1 cellular context compared by ENCODE assay signal in the genomic region with DNA sequence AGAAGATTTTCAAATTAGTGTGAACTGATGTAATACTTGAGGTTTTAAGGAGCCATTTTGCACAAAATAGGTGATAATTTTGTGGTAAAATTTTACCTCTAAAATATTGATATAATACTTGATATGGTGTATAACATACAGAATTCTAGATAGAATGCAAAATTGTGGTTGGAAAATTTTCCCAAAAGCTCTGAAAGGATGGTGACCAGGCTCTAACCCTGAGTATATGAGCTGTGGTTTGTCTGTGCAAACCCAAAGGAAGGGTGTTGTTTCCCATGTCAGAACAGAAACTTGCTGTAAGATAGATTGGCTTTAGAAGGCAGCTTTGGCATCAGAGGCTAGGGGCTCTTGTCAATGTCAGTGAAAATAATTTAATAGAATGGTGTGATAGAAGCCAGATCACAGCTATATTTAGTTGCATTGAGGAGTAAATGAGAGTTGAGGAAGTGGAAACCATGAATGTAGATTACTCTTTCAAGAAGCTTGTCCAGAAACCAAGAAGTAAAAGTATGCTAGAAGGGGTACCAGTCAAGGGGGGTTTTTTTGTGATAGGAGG.
TF ChIP-seq lines count a peak whose summit lies in the region.

No MANE protein-coding gene starts in this region.

TF ChIP-seq in SK-N-SH treated with all-trans-retinoic acid at 6 μM for 48 hours, 23 proteins besides CTCF, POLR2A, EP300 and RAD21 (continued from another document):
- TF ChIP-seq, protein P1, sequence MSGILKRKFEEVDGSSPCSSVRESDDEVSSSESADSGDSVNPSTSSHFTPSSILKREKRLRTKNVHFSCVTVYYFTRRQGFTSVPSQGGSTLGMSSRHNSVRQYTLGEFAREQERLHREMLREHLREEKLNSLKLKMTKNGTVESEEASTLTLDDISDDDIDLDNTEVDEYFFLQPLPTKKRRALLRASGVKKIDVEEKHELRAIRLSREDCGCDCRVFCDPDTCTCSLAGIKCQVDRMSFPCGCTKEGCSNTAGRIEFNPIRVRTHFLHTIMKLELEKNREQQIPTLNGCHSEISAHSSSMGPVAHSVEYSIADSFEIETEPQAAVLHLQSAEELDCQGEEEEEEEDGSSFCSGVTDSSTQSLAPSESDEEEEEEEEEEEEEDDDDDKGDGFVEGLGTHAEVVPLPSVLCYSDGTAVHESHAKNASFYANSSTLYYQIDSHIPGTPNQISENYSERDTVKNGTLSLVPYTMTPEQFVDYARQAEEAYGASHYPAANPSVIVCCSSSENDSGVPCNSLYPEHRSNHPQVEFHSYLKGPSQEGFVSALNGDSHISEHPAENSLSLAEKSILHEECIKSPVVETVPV (CRISPR knock-in tag; IDR thresholded peaks at IDR 0.05): no peak
- TF ChIP-seq GLIS3 (CRISPR knock-in tag; IDR thresholded peaks at IDR 0.05) (no peak), ZFP3 (CRISPR knock-in tag; IDR thresholded peaks at IDR 0.05) (no peak), OSR1 (CRISPR knock-in tag; IDR thresholded peaks at IDR 0.05) (no peak), ESRRG (CRISPR knock-in tag; IDR thresholded peaks at IDR 0.05) (no peak), TCF4 (CRISPR knock-in tag; IDR thresholded peaks at IDR 0.05; ENCODE audit: borderline replicate concordance) (no peak), RARB (CRISPR knock-in tag; IDR thresholded peaks at IDR 0.05) (no peak), BACH2 (CRISPR knock-in tag; IDR thresholded peaks at IDR 0.05; ENCODE audit: borderline replicate concordance) (no peak), ZNF70 (CRISPR knock-in tag; IDR thresholded peaks at IDR 0.05) (no peak), ZFP30 (CRISPR knock-in tag; IDR thresholded peaks at IDR 0.05) (no peak), PPARA (CRISPR knock-in tag; IDR thresholded peaks at IDR 0.05; ENCODE audit: borderline replicate concordance) (no peak), TOX (CRISPR knock-in tag; IDR thresholded peaks at IDR 0.05; ENCODE audit: borderline replicate concordance) (peak; percentile 86), ZNF8 (CRISPR knock-in tag; IDR thresholded peaks at IDR 0.05) (no peak), ISL1 (CRISPR knock-in tag; IDR thresholded peaks at IDR 0.05) (0 out of 2 replicates have a peak, but pooled peaks have one; percentile 44), ARNTL (CRISPR knock-in tag; IDR thresholded peaks at IDR 0.05; ENCODE audit: borderline replicate concordance, low read depth) (no peak), ZC3H10 (CRISPR knock-in tag; IDR thresholded peaks at IDR 0.05) (peak; percentile 67), SNAI2 (CRISPR knock-in tag; IDR thresholded peaks at IDR 0.05) (no peak), ZNF565 (CRISPR knock-in tag; conservative IDR thresholded peaks at IDR 0.05; ENCODE audit: low read depth) (no peak)
- TF ChIP-seq, protein P2, sequence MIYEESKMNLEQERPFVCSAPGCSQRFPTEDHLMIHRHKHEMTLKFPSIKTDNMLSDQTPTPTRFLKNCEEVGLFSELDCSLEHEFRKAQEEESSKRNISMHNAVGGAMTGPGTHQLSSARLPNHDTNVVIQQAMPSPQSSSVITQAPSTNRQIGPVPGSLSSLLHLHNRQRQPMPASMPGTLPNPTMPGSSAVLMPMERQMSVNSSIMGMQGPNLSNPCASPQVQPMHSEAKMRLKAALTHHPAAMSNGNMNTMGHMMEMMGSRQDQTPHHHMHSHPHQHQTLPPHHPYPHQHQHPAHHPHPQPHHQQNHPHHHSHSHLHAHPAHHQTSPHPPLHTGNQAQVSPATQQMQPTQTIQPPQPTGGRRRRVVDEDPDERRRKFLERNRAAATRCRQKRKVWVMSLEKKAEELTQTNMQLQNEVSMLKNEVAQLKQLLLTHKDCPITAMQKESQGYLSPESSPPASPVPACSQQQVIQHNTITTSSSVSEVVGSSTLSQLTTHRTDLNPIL (CRISPR knock-in tag; IDR thresholded peaks at IDR 0.05; ENCODE audit: low read depth): no peak
- TF ChIP-seq, protein P3, sequence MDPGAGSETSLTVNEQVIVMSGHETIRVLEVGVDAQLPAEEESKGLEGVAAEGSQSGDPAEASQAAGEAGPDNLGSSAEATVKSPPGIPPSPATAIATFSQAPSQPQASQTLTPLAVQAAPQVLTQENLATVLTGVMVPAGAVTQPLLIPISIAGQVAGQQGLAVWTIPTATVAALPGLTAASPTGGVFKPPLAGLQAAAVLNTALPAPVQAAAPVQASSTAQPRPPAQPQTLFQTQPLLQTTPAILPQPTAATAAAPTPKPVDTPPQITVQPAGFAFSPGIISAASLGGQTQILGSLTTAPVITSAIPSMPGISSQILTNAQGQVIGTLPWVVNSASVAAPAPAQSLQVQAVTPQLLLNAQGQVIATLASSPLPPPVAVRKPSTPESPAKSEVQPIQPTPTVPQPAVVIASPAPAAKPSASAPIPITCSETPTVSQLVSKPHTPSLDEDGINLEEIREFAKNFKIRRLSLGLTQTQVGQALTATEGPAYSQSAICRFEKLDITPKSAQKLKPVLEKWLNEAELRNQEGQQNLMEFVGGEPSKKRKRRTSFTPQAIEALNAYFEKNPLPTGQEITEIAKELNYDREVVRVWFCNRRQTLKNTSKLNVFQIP (CRISPR knock-in tag; IDR thresholded peaks at IDR 0.05; ENCODE audit: borderline replicate concordance, low read depth): no peak
TF ChIP-seq in SK-N-SH treated with all-trans-retinoic acid at 6 μM for 48 hours: peak in this region for 3.
